In the genomic region with DNA sequence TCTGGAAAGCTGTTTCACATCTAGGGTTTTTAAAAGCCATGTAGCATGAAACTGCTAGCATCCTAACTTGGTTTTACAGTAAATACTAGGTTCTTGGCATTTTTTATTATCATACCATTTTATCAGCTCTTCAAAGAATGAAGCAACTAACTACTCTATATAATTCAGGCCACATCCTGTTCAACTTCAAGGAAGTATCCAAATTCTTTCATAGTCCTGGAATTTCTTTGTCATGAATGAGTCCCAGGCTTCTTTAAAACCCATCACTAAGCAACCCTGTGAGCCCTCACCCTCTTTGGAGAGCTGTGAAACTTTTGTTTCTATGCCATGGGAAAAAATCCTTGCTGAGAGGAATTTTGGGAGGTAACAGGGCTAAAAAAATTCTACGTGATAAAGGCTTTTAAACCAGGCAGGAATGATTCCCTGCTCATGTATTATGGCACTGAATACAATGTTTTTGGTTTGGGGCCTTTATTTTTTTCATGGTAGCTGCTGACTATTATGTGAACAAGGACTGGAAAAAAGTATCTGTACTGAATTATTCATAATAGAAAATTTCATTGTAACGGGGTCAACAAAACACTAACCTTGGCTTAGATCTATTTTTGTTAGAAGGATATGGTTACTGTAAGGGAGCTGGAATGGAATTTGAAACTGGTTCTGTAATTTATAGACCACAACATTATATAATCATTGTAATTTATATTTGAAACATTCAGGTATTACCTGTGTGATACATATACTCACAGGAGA, we compare ENCODE assay signal across 17 cellular contexts.
A peak's percentile ranks its signal among the peaks of the same experiment; 100 is the strongest.
DNase-seq lines count a peak whose midpoint lies in the region; ATAC-seq and TF ChIP-seq lines count a peak whose summit lies in the region.
"Had no signal": no experiment of that assay in that cellular context is flagged by ENCODE, and none has a peak within 500 bp of the region (broad histone marks: within the 10 kb centered on the region; RNA-seq: fewer than 3 reads in every experiment).

No MANE protein-coding gene starts in this region.

- peaks cover 2% of the 10 kb centered on the region for H3K36me3 ChIP-seq in H7 (replicated peaks; ENCODE audit: control insufficient read depth, insufficient read depth, low read length)
- H3K36me3 ChIP-seq: ovary had no signal

- peak overlapping the region; percentile 58; the same call in 1 of the 2 replicates for H3K27ac Mint-ChIP-seq in WTC11
- H3K27ac Mint-ChIP-seq: activated T-cell treated with anti-CD3 and anti-CD28 coated beads, Interleukin-2, amount 50 U/mL, for 72 hours had no signal

- no peak overlapping the region for H3K4me3 Mint-ChIP-seq in WTC11
- H3K4me3 Mint-ChIP-seq: activated T-cell treated with anti-CD3 and anti-CD28 coated beads, Interleukin-2, amount 50 U/mL, for 72 hours had no signal

- peaks cover 11% of the 10 kb centered on the region for H3K4me1 Mint-ChIP-seq in WTC11

- CTCF ChIA-PET in WTC11 (lab: Charles Lee), result no interaction called here

- H3K27me3 ChIP-seq in H7 (ENCODE audit: control insufficient read depth, insufficient read depth, low read length), result no peaks in the 10 kb centered on the region
- H3K27me3 ChIP-seq: ovary had no signal

- H3K4me3 ChIP-seq in H7 (ENCODE audit: insufficient read depth, low read depth, low read length) (no peak overlapping the region), fibroblast of villous mesenchyme (ENCODE audit: low read depth, low read length) (no peak overlapping the region)
- H3K4me3 ChIP-seq: ovary had no signal

- DNase-seq in H7 (peak; percentile 44), WTC11 (ENCODE audit: low spot score) (no peak), fibroblast of villous mesenchyme (ENCODE audit: low read depth) (peak; percentile 33), pulmonary artery endothelial cell (ENCODE audit: low read depth, low spot score) (peak; percentile 24), SW480 (ENCODE audit: low spot score) (no peak), NCI-H1105 (lab: John Stamatoyannopoulos, UW) (no peak), HuH-7 (ENCODE audit: low spot score) (no peak)
- DNase-seq: activated T-cell treated with anti-CD3 and anti-CD28 coated beads, Interleukin-2, amount 50 U/mL, for 72 hours; GOT3; NCI-H446 treated with DMSO at 0.1 percent for 48 hours; ovary; stimulated activated CD4-positive, alpha-beta T cell treated with anti-CD3 and anti-CD28 coated beads, Interleukin-2, amount 100 ng/mL, for 48 hours; stimulated activated naive CD4-positive, alpha-beta T cell treated with Interleukin-2 at 50 U/mL for 16 hours had no signal

- ATAC-seq in WTC11, result peak; percentile 69
- ATAC-seq in HG02588 (IDR thresholded peaks at IDR 0.05; ENCODE audit: unreplicated experiment), result no peak
- ATAC-seq: activated CD4-positive, CD25-positive, alpha-beta regulatory T cell treated with anti-CD3 and anti-CD28 coated beads, Interleukin-2, amount 50 U/mL, for 24 hours; activated T-cell treated with anti-CD3 and anti-CD28 coated beads, Interleukin-2, amount 50 U/mL, for 72 hours; esophagus mucosa; Right ventricle myocardium inferior had no signal

- no peaks in the 10 kb centered on the region for H3K9me3 Mint-ChIP-seq in WTC11

- POLR2A ChIA-PET in WTC11 (lab: Charles Lee), result no interaction called here

- H3K27me3 Mint-ChIP-seq in WTC11 (ENCODE audit: low read depth), result no peaks in the 10 kb centered on the region

- TF ChIP-seq CTCF in WTC11 (IDR thresholded peaks at IDR 0.05) (no peak), fibroblast of villous mesenchyme (IDR thresholded peaks at IDR 0.05; ENCODE audit: insufficient read depth, low read depth, low read length) (no peak)

- H3K36me3 Mint-ChIP-seq in WTC11, result peaks cover 35% of the 10 kb centered on the region

TF ChIP-seq in WTC11, 78 proteins besides CTCF, POLR2A, EP300 and RAD21:
- TF ChIP-seq GABPB1 (CRISPR knock-in tag; IDR thresholded peaks at IDR 0.05), result no peak
- no peak for TF ChIP-seq FOXJ3 (CRISPR knock-in tag; IDR thresholded peaks at IDR 0.05; ENCODE audit: borderline replicate concordance)
- TF ChIP-seq, protein P1, sequence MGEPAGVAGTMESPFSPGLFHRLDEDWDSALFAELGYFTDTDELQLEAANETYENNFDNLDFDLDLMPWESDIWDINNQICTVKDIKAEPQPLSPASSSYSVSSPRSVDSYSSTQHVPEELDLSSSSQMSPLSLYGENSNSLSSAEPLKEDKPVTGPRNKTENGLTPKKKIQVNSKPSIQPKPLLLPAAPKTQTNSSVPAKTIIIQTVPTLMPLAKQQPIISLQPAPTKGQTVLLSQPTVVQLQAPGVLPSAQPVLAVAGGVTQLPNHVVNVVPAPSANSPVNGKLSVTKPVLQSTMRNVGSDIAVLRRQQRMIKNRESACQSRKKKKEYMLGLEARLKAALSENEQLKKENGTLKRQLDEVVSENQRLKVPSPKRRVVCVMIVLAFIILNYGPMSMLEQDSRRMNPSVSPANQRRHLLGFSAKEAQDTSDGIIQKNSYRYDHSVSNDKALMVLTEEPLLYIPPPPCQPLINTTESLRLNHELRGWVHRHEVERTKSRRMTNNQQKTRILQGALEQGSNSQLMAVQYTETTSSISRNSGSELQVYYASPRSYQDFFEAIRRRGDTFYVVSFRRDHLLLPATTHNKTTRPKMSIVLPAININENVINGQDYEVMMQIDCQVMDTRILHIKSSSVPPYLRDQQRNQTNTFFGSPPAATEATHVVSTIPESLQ (CRISPR knock-in tag; IDR thresholded peaks at IDR 0.05), result no peak
- TF ChIP-seq ZNF232 (CRISPR knock-in tag; IDR thresholded peaks at IDR 0.05), result no peak
- TF ChIP-seq, protein P2, sequence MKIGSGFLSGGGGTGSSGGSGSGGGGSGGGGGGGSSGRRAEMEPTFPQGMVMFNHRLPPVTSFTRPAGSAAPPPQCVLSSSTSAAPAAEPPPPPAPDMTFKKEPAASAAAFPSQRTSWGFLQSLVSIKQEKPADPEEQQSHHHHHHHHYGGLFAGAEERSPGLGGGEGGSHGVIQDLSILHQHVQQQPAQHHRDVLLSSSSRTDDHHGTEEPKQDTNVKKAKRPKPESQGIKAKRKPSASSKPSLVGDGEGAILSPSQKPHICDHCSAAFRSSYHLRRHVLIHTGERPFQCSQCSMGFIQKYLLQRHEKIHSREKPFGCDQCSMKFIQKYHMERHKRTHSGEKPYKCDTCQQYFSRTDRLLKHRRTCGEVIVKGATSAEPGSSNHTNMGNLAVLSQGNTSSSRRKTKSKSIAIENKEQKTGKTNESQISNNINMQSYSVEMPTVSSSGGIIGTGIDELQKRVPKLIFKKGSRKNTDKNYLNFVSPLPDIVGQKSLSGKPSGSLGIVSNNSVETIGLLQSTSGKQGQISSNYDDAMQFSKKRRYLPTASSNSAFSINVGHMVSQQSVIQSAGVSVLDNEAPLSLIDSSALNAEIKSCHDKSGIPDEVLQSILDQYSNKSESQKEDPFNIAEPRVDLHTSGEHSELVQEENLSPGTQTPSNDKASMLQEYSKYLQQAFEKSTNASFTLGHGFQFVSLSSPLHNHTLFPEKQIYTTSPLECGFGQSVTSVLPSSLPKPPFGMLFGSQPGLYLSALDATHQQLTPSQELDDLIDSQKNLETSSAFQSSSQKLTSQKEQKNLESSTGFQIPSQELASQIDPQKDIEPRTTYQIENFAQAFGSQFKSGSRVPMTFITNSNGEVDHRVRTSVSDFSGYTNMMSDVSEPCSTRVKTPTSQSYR (CRISPR knock-in tag; IDR thresholded peaks at IDR 0.05), result no peak
- no peak for TF ChIP-seq RELA (CRISPR knock-in tag; IDR thresholded peaks at IDR 0.05; ENCODE audit: borderline replicate concordance)
- TF ChIP-seq CREM (CRISPR knock-in tag; IDR thresholded peaks at IDR 0.05), result no peak
- TF ChIP-seq, protein P3, sequence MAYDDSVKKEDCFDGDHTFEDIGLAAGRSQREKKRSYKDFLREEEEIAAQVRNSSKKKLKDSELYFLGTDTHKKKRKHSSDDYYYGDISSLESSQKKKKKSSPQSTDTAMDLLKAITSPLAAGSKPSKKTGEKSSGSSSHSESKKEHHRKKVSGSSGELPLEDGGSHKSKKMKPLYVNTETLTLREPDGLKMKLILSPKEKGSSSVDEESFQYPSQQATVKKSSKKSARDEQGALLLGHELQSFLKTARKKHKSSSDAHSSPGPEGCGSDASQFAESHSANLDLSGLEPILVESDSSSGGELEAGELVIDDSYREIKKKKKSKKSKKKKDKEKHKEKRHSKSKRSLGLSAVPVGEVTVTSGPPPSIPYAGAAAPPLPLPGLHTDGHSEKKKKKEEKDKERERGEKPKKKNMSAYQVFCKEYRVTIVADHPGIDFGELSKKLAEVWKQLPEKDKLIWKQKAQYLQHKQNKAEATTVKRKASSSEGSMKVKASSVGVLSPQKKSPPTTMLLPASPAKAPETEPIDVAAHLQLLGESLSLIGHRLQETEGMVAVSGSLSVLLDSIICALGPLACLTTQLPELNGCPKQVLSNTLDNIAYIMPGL (CRISPR knock-in tag; IDR thresholded peaks at IDR 0.05), result no peak
- TF ChIP-seq GTF2I (CRISPR knock-in tag; conservative IDR thresholded peaks at IDR 0.05), result no peak
- TF ChIP-seq, protein P4, sequence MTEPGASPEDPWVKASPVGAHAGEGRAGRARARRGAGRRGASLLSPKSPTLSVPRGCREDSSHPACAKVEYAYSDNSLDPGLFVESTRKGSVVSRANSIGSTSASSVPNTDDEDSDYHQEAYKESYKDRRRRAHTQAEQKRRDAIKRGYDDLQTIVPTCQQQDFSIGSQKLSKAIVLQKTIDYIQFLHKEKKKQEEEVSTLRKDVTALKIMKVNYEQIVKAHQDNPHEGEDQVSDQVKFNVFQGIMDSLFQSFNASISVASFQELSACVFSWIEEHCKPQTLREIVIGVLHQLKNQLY (CRISPR knock-in tag; IDR thresholded peaks at IDR 0.05), result no peak

Comparison
In these comparisons a context has a peak if more than half of its experiments do, and no peak if none do; other contexts are left out.
1. DNase-seq: peak in H7 (single experiment), fibroblast of villous mesenchyme (single experiment) and pulmonary artery endothelial cell (single experiment); none in WTC11 (single experiment), SW480 (single experiment), NCI-H1105 (single experiment) and HuH-7 (single experiment).